ENCODE assay signal across 8 cellular contexts in the genomic region with DNA sequence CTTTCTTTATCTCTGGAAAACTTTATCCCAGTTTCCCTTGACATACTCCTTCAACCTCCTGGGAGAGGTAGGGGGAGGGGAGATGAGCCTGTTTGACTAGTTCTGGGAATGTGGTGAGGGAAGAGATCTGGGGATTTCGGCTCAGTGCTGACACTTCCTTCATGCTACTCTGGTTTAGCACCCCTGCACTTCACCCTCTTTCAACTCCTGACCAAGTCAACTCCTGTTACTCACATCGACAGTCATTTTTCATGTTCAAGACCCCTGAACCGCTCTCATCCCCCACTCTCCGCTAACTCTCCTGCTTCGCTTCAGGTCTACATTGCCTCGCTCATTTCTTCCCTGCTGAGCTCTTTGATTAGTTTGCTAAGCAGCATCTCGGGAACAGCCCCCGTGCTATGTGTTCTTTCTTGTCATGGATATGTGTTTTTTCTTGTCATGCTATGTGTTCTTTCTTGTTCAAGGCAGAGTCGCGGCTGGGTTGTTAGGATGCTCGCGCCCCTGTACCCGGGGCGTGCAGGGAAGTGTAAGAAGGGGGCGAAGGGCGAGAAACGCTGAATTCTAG. TPM values are rescaled to one million over a fixed set of nuclear protein-coding genes. Genes with fewer than 3 reads are reported as not detected.
DNase-seq lines count a peak whose midpoint lies in the region; ATAC-seq and TF ChIP-seq lines count a peak whose summit lies in the region.

No MANE protein-coding gene starts in this region.

- H3K27me3 Mint-ChIP-seq in activated CD8-positive, alpha-beta T cell treated with anti-CD3 and anti-CD28 coated beads for 36 hours = peaks cover 2% of the 10 kb centered on the region
- no peaks in the 10 kb centered on the region for H3K27me3 Mint-ChIP-seq in endodermal cell (ENCODE audit: insufficient read depth)

- POLR2A ChIA-PET in activated CD8-positive, alpha-beta T cell treated with anti-CD3 and anti-CD28 coated beads for 36 hours (lab: Charles Lee) = interaction anchor here (0.7 to 4.5 kb wide), 9 partner anchors 13 to 102 kb away, joined by 3 to 34 read pairs (median 5); a partner anchor contains a TSS

- H3K4me3 ChIP-seq in GM08714 (ENCODE audit: low read length) (peak overlapping the region; percentile 80), endodermal cell (ENCODE audit: low read length) (peak overlapping the region; percentile 94), mucosa of descending colon (peak overlapping the region; percentile 15), suprapubic skin (peak overlapping the region; percentile 64)

- CTCF ChIA-PET in activated CD8-positive, alpha-beta T cell treated with anti-CD3 and anti-CD28 coated beads for 36 hours (lab: Charles Lee) = interaction anchor here (0.6 to 3.5 kb wide), 10 partner anchors 17 to 107 kb away, joined by 3 to 14 read pairs (median 4); a partner anchor contains a TSS

- peak overlapping the region; percentile 99 for H3K27ac Mint-ChIP-seq in activated CD8-positive, alpha-beta T cell treated with anti-CD3 and anti-CD28 coated beads for 36 hours
- peak overlapping the region; percentile 92 for H3K27ac Mint-ChIP-seq in endodermal cell

- no peaks in the 10 kb centered on the region for H3K4me1 ChIP-seq in endodermal cell (ENCODE audit: control insufficient read depth, insufficient read depth, low read length)
- H3K4me1 ChIP-seq in mucosa of descending colon (ENCODE audit: low read depth) = peaks cover 6% of the 10 kb centered on the region
- H3K4me1 ChIP-seq in suprapubic skin = peaks cover 36% of the 10 kb centered on the region

- ATAC-seq in HG02623 (IDR thresholded peaks at IDR 0.05; ENCODE audit: unreplicated experiment) (peak; percentile 20), mucosa of descending colon (peak; percentile 63)
- peak; percentile 45 for ATAC-seq in activated CD8-positive, alpha-beta T cell treated with anti-CD3 and anti-CD28 coated beads for 36 hours

- WGBS in endodermal cell (ENCODE audit: insufficient coverage in 1 of 2, insufficient read length in 1 of 2), 2 experiments = 0 to 2% methylated on average over 12 to 17 of the region's 17 CpGs
- WGBS in suprapubic skin = 0% methylated on average over 17 of the region's 17 CpGs

- TF ChIP-seq POLR2A in suprapubic skin (IDR thresholded peaks at IDR 0.05) = no peak

- no peak for TF ChIP-seq EP300 in suprapubic skin (IDR thresholded peaks at IDR 0.05)

- H3K9me3 Mint-ChIP-seq in activated CD8-positive, alpha-beta T cell treated with anti-CD3 and anti-CD28 coated beads for 36 hours = no peaks in the 10 kb centered on the region
- H3K9me3 Mint-ChIP-seq in endodermal cell = no peaks in the 10 kb centered on the region

- DNase-seq in NCI-H2196 (lab: John Stamatoyannopoulos, UW; ENCODE audit: unreplicated experiment) (peak; percentile 69), endodermal cell (peak; percentile 87), mucosa of descending colon (peak in 2 of 3 donors; percentile 52 to 62), suprapubic skin (ENCODE audit: low spot score in 2 of 2) (peak in 1 of 2 donors; percentile 73), 8988T (no peak)
- DNase-seq in activated CD8-positive, alpha-beta T cell treated with anti-CD3 and anti-CD28 coated beads for 36 hours = peak; percentile 73

- no peak for TF ChIP-seq CTCF in activated CD8-positive, alpha-beta T cell treated with anti-CD3 and anti-CD28 coated beads for 36 hours (IDR thresholded peaks at IDR 0.05)
- TF ChIP-seq CTCF in endodermal cell (conservative IDR thresholded peaks at IDR 0.05) (no peak), mucosa of descending colon (IDR thresholded peaks at IDR 0.05) (no peak), suprapubic skin (IDR thresholded peaks at IDR 0.05) (no peak)

- H3K27me3 ChIP-seq in endodermal cell (ENCODE audit: control insufficient read depth, insufficient read depth, low read length, poor library complexity, severe bottlenecking) (no peaks in the 10 kb centered on the region), suprapubic skin (no peaks in the 10 kb centered on the region)

- H3K36me3 ChIP-seq in endodermal cell (ENCODE audit: control insufficient read depth, insufficient read depth, low read length) (no peaks in the 10 kb centered on the region), mucosa of descending colon (ENCODE audit: low read depth) (no peaks in the 10 kb centered on the region), suprapubic skin (no peaks in the 10 kb centered on the region)

- H3K36me3 Mint-ChIP-seq in activated CD8-positive, alpha-beta T cell treated with anti-CD3 and anti-CD28 coated beads for 36 hours (ENCODE audit: low read depth) = peaks cover 2% of the 10 kb centered on the region
- no peaks in the 10 kb centered on the region for H3K36me3 Mint-ChIP-seq in endodermal cell (ENCODE audit: low read depth)

- peak overlapping the region; percentile 83 for H3K4me3 Mint-ChIP-seq in activated CD8-positive, alpha-beta T cell treated with anti-CD3 and anti-CD28 coated beads for 36 hours
- peak overlapping the region; percentile 78 for H3K4me3 Mint-ChIP-seq in endodermal cell

- peak overlapping the region; percentile 60 for H3K9ac ChIP-seq in endodermal cell (ENCODE audit: extremely low read depth, low read length, poor library complexity, severe bottlenecking)

- peak overlapping the region; percentile 54 for H3K27ac ChIP-seq in endodermal cell (ENCODE audit: low read depth, low read length)
- peak overlapping the region; percentile 83 for H3K27ac ChIP-seq in suprapubic skin

- no peaks in the 10 kb centered on the region for H3K9me3 ChIP-seq in endodermal cell (ENCODE audit: control insufficient read depth, low read length)
- H3K9me3 ChIP-seq in mucosa of descending colon = no peaks in the 10 kb centered on the region
- no peaks in the 10 kb centered on the region for H3K9me3 ChIP-seq in suprapubic skin

- H3K4me1 Mint-ChIP-seq in activated CD8-positive, alpha-beta T cell treated with anti-CD3 and anti-CD28 coated beads for 36 hours (ENCODE audit: low read depth) = peaks cover 40% of the 10 kb centered on the region
- H3K4me1 Mint-ChIP-seq in endodermal cell = peaks cover 5% of the 10 kb centered on the region

- intact Hi-C loops in activated CD8-positive, alpha-beta T cell treated with anti-CD3 and anti-CD28 coated beads for 36 hours (cut with micrococcal nuclease) = loop anchor here (2.0 kb wide), 3 partner anchors 44 to 102 kb away; no protein-coding TSS in a partner anchor
- intact Hi-C loops in mucosa of descending colon (cut with DNase I, micrococcal nuclease) = no loop called here

RNA-seq across cellular contexts. Expression of a gene that starts 16.6 kb away (rescaled TPM):
- 10 to 100 TPM; 45.6 to 46.4 TPM for total RNA-seq in activated CD8-positive, alpha-beta T cell treated with anti-CD3 and anti-CD28 coated beads for 36 hours
- total RNA-seq in endodermal cell = 10 to 100 TPM; 81.8 to 82.7 TPM
- 53.4 TPM for polyA plus RNA-seq in endodermal cell (2013, experiment 1 of 2)
- 50.1 TPM for polyA plus RNA-seq in endodermal cell (2013, experiment 2 of 2)
- total RNA-seq in mucosa of descending colon = 10 to 100 TPM; 33.1 to 37.2 (median 35.5) TPM
- 10 to 100 TPM; 30.0 to 48.0 (median 40.2) TPM for total RNA-seq in suprapubic skin

Comparison
In these comparisons a context has a peak if more than half of its experiments do, and no peak if none do; other contexts are left out.
1. H3K4me3 ChIP-seq: peak in every context shown above with its lines; median percentile 94 in endodermal cell; 80 in GM08714; 64 in suprapubic skin; 15 in mucosa of descending colon.